ENCODE assay signal across 8 cellular contexts in genomic region chr20:47354710-47355488, GRCh38. TPM values are rescaled to one million over a fixed set of nuclear protein-coding genes. Genes with fewer than 3 reads are reported as not detected.
A peak's percentile ranks its signal among the peaks of the same experiment; 100 is the strongest.
DNase-seq lines count a peak whose midpoint lies in the region; TF ChIP-seq lines count a peak whose summit lies in the region.

No MANE protein-coding gene starts in this region.

- H3K4me1 ChIP-seq in A673 (ENCODE audit: insufficient read depth, low read length, poor library complexity, severe bottlenecking) (peaks cover 79% of the 10 kb centered on the region), adipocyte (ENCODE audit: control insufficient read depth, insufficient read depth, low read length) (peaks cover 99% of the 10 kb centered on the region), liver (ENCODE audit: control insufficient read depth in 4 of 4, insufficient read depth in 4 of 4, low read length in 3 of 4) (peaks cover 21 to 82% (median 59%) of the 10 kb centered on the region in 4 donors)

- POLR2A ChIA-PET in A673 (lab: Charles Lee; ENCODE audit: low non-redundant PET): no interaction called here

- TF ChIP-seq RAD21 in liver (IDR thresholded peaks at IDR 0.05): no peak

- no peaks in the 10 kb centered on the region for H3K36me3 ChIP-seq in A673 (ENCODE audit: insufficient read depth, low read length, poor library complexity, severe bottlenecking)
- no peaks in the 10 kb centered on the region for H3K36me3 ChIP-seq in adipocyte (ENCODE audit: control insufficient read depth, insufficient read depth, low read length, severe bottlenecking)
- H3K36me3 ChIP-seq in liver (ENCODE audit: control insufficient read depth in 4 of 4, insufficient read depth in 3 of 4, low read depth in 1 of 4, low read length in 3 of 4): no peaks in the 10 kb centered on the region

- intact Hi-C loops in A673 (cut with micrococcal nuclease; ENCODE audit: unreplicated experiment): loop anchor here (5.0 kb wide), 1 partner anchor 38 kb away; no protein-coding TSS in a partner anchor

- TSS peak; percentile 38 for BruUV-seq in A673 (replicated peaks; lab: Mats Ljungman, UMichigan)

- H3K9ac ChIP-seq in adipocyte (ENCODE audit: low read length) (peak overlapping the region; percentile 90), liver (ENCODE audit: low read depth in 1 of 2, low read length in 2 of 2) (peak overlapping the region in 1 of 2 donors; percentile 62)

- H3K4me3 ChIP-seq in A673 (ENCODE audit: low read depth, low read length, poor library complexity, severe bottlenecking) (peak overlapping the region; percentile 32), adipocyte (ENCODE audit: low read length) (peak overlapping the region; percentile 73), liver (ENCODE audit: low read depth in 1 of 3, low read length in 3 of 3) (no peak overlapping the region)

- CTCF ChIA-PET in A673 (lab: Charles Lee): interaction anchor here (0.6 kb wide), 2 partner anchors 30 to 159 kb away, joined by 3 to 4 read pairs; no protein-coding TSS in a partner anchor

- no peaks in the 10 kb centered on the region for H3K27me3 ChIP-seq in A673 (replicated peaks; ENCODE audit: insufficient read depth, low read depth, low read length, poor library complexity)
- H3K27me3 ChIP-seq in adipocyte (replicated peaks; ENCODE audit: control insufficient read depth, insufficient read depth, low read length): no peaks in the 10 kb centered on the region
- H3K27me3 ChIP-seq in liver (ENCODE audit: control insufficient read depth in 4 of 4, insufficient read depth in 4 of 4, low read length in 3 of 4): no peaks in the 10 kb centered on the region

- no peak for DNase-seq in A673 (ENCODE audit: low spot score)
- peak; percentile 74 for DNase-seq in HS-5 (ENCODE audit: low read depth)
- DNase-seq in adipocyte (ENCODE audit: low read depth): peak; percentile 33
- DNase-seq in NCI-H1048 (lab: John Stamatoyannopoulos, UW): no peak
- DNase-seq in OCI-M2 (lab: John Stamatoyannopoulos, UW; ENCODE audit: unreplicated experiment): no peak
- DNase-seq in NCI-H2107 (lab: John Stamatoyannopoulos, UW): no peak
- DNase-seq in iPS-NIHi7 (ENCODE audit: extremely low spot score): no peak

- WGBS in liver: 47% methylated on average over 4 of the region's 4 CpGs

- peak overlapping the region; percentile 97 for H3K27ac ChIP-seq in A673 (ENCODE audit: low read depth, low read length, poor library complexity, severe bottlenecking)
- peak overlapping the region; percentile 92 to 98 for H3K27ac ChIP-seq in liver (ENCODE audit: low read depth in 1 of 2, low read length in 2 of 2)

- TF ChIP-seq CTCF in A673 (conservative IDR thresholded peaks at IDR 0.05; ENCODE audit: low read depth, low read length) (no peak), liver (IDR thresholded peaks at IDR 0.05; ENCODE audit: low read depth, low read length, missing input control) (no peak)

- H3K9me3 ChIP-seq in A673 (ENCODE audit: low read depth, low read length, poor library complexity, severe bottlenecking) (no peaks in the 10 kb centered on the region), adipocyte (ENCODE audit: control insufficient read depth, low read length) (no peaks in the 10 kb centered on the region), liver (ENCODE audit: control insufficient read depth in 4 of 4, low read length in 3 of 4) (no peaks in the 10 kb centered on the region)

TF ChIP-seq in liver, 16 proteins besides CTCF, POLR2A, EP300 and RAD21:
- TF ChIP-seq, protein P1, sequence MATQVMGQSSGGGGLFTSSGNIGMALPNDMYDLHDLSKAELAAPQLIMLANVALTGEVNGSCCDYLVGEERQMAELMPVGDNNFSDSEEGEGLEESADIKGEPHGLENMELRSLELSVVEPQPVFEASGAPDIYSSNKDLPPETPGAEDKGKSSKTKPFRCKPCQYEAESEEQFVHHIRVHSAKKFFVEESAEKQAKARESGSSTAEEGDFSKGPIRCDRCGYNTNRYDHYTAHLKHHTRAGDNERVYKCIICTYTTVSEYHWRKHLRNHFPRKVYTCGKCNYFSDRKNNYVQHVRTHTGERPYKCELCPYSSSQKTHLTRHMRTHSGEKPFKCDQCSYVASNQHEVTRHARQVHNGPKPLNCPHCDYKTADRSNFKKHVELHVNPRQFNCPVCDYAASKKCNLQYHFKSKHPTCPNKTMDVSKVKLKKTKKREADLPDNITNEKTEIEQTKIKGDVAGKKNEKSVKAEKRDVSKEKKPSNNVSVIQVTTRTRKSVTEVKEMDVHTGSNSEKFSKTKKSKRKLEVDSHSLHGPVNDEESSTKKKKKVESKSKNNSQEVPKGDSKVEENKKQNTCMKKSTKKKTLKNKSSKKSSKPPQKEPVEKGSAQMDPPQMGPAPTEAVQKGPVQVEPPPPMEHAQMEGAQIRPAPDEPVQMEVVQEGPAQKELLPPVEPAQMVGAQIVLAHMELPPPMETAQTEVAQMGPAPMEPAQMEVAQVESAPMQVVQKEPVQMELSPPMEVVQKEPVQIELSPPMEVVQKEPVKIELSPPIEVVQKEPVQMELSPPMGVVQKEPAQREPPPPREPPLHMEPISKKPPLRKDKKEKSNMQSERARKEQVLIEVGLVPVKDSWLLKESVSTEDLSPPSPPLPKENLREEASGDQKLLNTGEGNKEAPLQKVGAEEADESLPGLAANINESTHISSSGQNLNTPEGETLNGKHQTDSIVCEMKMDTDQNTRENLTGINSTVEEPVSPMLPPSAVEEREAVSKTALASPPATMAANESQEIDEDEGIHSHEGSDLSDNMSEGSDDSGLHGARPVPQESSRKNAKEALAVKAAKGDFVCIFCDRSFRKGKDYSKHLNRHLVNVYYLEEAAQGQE (IDR thresholded peaks at IDR 0.05): no peak
- TF ChIP-seq HNF4G (IDR thresholded peaks at IDR 0.05) (no peak), FOXA2 (IDR thresholded peaks at IDR 0.05) (no peak), YY1 (IDR thresholded peaks at IDR 0.05) (peak; percentile 30), ZBTB33 (IDR thresholded peaks at IDR 0.05) (no peak), HNF4A (conservative IDR thresholded peaks at IDR 0.05) (peak in 1 of 2 donors; percentile 6), ATF3 (IDR thresholded peaks at IDR 0.05) (no peak), GABPA (IDR thresholded peaks at IDR 0.05 in 1 of 2, conservative IDR thresholded peaks at IDR 0.05 in 1 of 2) (no peak), RXRA (IDR thresholded peaks at IDR 0.05) (peak in 1 of 2 donors; percentile 9), MAX (IDR thresholded peaks at IDR 0.05) (no peak)
TF ChIP-seq in liver: peak in this region for 3.

RNA-seq across cellular contexts. Expression of gene ZMYND8, which starts 1.6 kb away (rescaled TPM):
- total RNA-seq in A673 (2021) (31.3 and 35.2 TPM in 2 replicates), liver (10 to 100 TPM in 1 of 2 donors, 1 to 10 TPM in 1; 9.3 to 23.5 TPM)
- 1 to 10 TPM; 3.3 to 4.4 TPM for polyA plus RNA-seq in liver

Comparison
In these comparisons a context has a peak if more than half of its experiments do, and no peak if none do; other contexts are left out.
1. DNase-seq: peak in HS-5 (single experiment) and adipocyte (single experiment); none in A673 (single experiment), NCI-H1048 (single experiment), OCI-M2 (single experiment), NCI-H2107 (single experiment) and iPS-NIHi7 (single experiment).
2. H3K4me3 ChIP-seq: peak in A673 (single experiment) and adipocyte (single experiment); none in liver (0 of 3).